Comparison of ENCODE assay signal across 1 cellular context in genomic region chr20:50038169-50038568, GRCh38.
TF ChIP-seq lines count a peak whose summit lies in the region.

No MANE protein-coding gene starts in this region.

TF ChIP-seq in HepG2, 621 proteins besides CTCF, POLR2A, EP300 and RAD21 (continued from another document):
- TF ChIP-seq ZBTB4 (CRISPR knock-in tag; IDR thresholded peaks at IDR 0.05; ENCODE audit: borderline replicate concordance) = no peak
- no peak for TF ChIP-seq LCORL (IDR thresholded peaks at IDR 0.05)
- 0 out of 2 replicates have a peak, but pooled peaks have one; percentile 46 for TF ChIP-seq LCORL (CRISPR knock-in tag; IDR thresholded peaks at IDR 0.05)
- no peak for TF ChIP-seq ZNF230 (CRISPR knock-in tag; IDR thresholded peaks at IDR 0.05)
- 0 out of 2 replicates have a peak, but pooled peaks have one; percentile 4 for TF ChIP-seq HOXA3 (CRISPR knock-in tag; IDR thresholded peaks at IDR 0.05)
- no peak for TF ChIP-seq ZSCAN20 (CRISPR knock-in tag; IDR thresholded peaks at IDR 0.05; ENCODE audit: borderline replicate concordance)
